Comparison of ENCODE assay signal across 22 cellular contexts in genomic region chr15:39591141-39591895, GRCh38. TPM values are rescaled to one million over a fixed set of nuclear protein-coding genes. Genes with fewer than 3 reads are reported as not detected.
DNase-seq lines count a peak whose midpoint lies in the region; ATAC-seq, FAIRE-seq and TF ChIP-seq lines count a peak whose summit lies in the region.
"Had no signal": no experiment of that assay in that cellular context is flagged by ENCODE, and none has a peak within 500 bp of the region (broad histone marks: within the 10 kb centered on the region; RNA-seq: fewer than 3 reads in every experiment).

No MANE protein-coding gene starts in this region.

- H3K9ac ChIP-seq in IMR-90 (ENCODE audit: low read depth, low read length), result no peak overlapping the region
- no peak overlapping the region for H3K9ac ChIP-seq in keratinocyte (ENCODE audit: control insufficient read depth, extremely low read depth, insufficient read depth, low read length)

- CTCF ChIA-PET in AG04450 (lab: Charles Lee) (interaction anchor here (0.6 to 1.0 kb wide), 2 partner anchors 165 to 314 kb away, joined by 4 to 6 read pairs; no protein-coding TSS in a partner anchor), IMR-90 (lab: Yijun Ruan, JAX) (no interaction called here)

- H3K27me3 ChIP-seq in AG04450 (ENCODE audit: control insufficient read depth, insufficient read depth, low read length) (no peaks in the 10 kb centered on the region), IMR-90 (ENCODE audit: control insufficient read depth, insufficient read depth, low read length) (no peaks in the 10 kb centered on the region), keratinocyte (ENCODE audit: control insufficient read depth, extremely low read depth, insufficient read depth, low read length) (no peaks in the 10 kb centered on the region)
- H3K27me3 ChIP-seq: brain microvascular endothelial cell, right atrium auricular region, upper lobe of right lung had no signal

- DNase-seq in AG04450 (ENCODE audit: low read depth, low spot score) (no peak), IMR-90 (peak; percentile 41), dermis blood vessel endothelial cell (peak; percentile 65), keratinocyte (ENCODE audit: low read depth, low spot score) (peak; percentile 36), KG1 (lab: John Stamatoyannopoulos, UW) (no peak), frontal cortex (ENCODE audit: low spot score in 2 of 2) (no peak)
- DNase-seq in activated T-cell treated with anti-CD3 and anti-CD28 coated beads, Interleukin-2, amount 50 U/mL, for 24 hours, result no peak
- DNase-seq: activated CD8-positive, alpha-beta T cell treated with anti-CD3 and anti-CD28 coated beads, Interleukin-2, amount 10 ng/mL, durations not matched to agents 7 days and 5 days; activated T-cell treated with anti-CD3 and anti-CD28 coated beads, Interleukin-2, amount 50 U/mL, for 72 hours; brain microvascular endothelial cell; DMS79 treated with DMSO at 0.1 percent for 48 hours; HCEC 1CT; mucosa of descending colon; NCI-H1048; NCI-H2081; NCI-H510A; Right ventricle myocardium superior; stimulated activated naive CD4-positive, alpha-beta T cell treated with Interleukin-2 at 50 U/mL for 16 hours; upper lobe of right lung had no signal

- intact Hi-C loops in IMR-90 (cut with micrococcal nuclease), result no loop called here

- no peaks in the 10 kb centered on the region for H3K27me3 Mint-ChIP-seq in activated T-cell treated with anti-CD3 and anti-CD28 coated beads, Interleukin-2, amount 50 U/mL, for 24 hours

- H4K5ac ChIP-seq in IMR-90 (ENCODE audit: low read depth, low read length), result no peak overlapping the region

- H3K36me3 ChIP-seq in IMR-90 (ENCODE audit: control insufficient read depth, insufficient read depth, low read length), result peaks cover 76% of the 10 kb centered on the region
- peaks cover 48 to 75% of the 10 kb centered on the region in 2 experiments for H3K36me3 ChIP-seq in keratinocyte (ENCODE audit: control insufficient read depth in 2 of 2, extremely low read depth in 1 of 2, insufficient read depth in 2 of 2, low read length in 2 of 2)

- peak overlapping the region; percentile 42 for H3K27ac ChIP-seq in AG04450 (ENCODE audit: low read depth, low read length)
- no peak overlapping the region for H3K27ac ChIP-seq in IMR-90 (ENCODE audit: insufficient read depth, low read length)
- H3K27ac ChIP-seq in keratinocyte (ENCODE audit: control insufficient read depth, insufficient read depth, low read length), result no peak overlapping the region
- H3K27ac ChIP-seq: brain microvascular endothelial cell, right atrium auricular region, upper lobe of right lung had no signal

- no peaks in the 10 kb centered on the region for H3K79me2 ChIP-seq in keratinocyte (ENCODE audit: control insufficient read depth, insufficient read depth, low read length)

- TF ChIP-seq CTCF in AG04450 (IDR thresholded peaks at IDR 0.05; ENCODE audit: low read depth, low read length) (no peak), IMR-90 (conservative IDR thresholded peaks at IDR 0.05; ENCODE audit: low read depth, low read length) (no peak), keratinocyte (optimal IDR thresholded peaks at IDR 0.05 in 1 of 3, IDR thresholded peaks at IDR 0.05 in 1 of 3, conservative IDR thresholded peaks at IDR 0.05 in 1 of 3; ENCODE audit: extremely low read depth in 1 of 3, insufficient read depth in 2 of 3, low read length in 3 of 3) (no peak)

- ATAC-seq in IMR-90 (ENCODE audit: low read depth) (no peak), GM21717 (IDR thresholded peaks at IDR 0.05; ENCODE audit: unreplicated experiment) (no peak)
- ATAC-seq: activated CD8-positive, alpha-beta T cell treated with anti-CD3 and anti-CD28 coated beads, Interleukin-2, amount 10 ng/mL, durations not matched to agents 7 days and 5 days; activated naive CD4-positive, alpha-beta T cell treated with anti-CD3 and anti-CD28 coated beads, Interleukin-2, amount 50 U/mL, for 72 hours; activated T-cell treated with anti-CD3 and anti-CD28 coated beads, Interleukin-2, amount 50 U/mL, for 72 hours; mucosa of descending colon; upper lobe of right lung had no signal

- H3K27ac Mint-ChIP-seq in activated T-cell treated with anti-CD3 and anti-CD28 coated beads, Interleukin-2, amount 50 U/mL, for 24 hours, result no peak overlapping the region
- H3K27ac Mint-ChIP-seq: activated CD8-positive, alpha-beta T cell treated with anti-CD3 and anti-CD28 coated beads, Interleukin-2, amount 10 ng/mL, durations not matched to agents 7 days and 5 days; activated naive CD4-positive, alpha-beta T cell treated with anti-CD3 and anti-CD28 coated beads, Interleukin-2, amount 50 U/mL, for 72 hours; activated T-cell treated with anti-CD3 and anti-CD28 coated beads, Interleukin-2, amount 50 U/mL, for 72 hours had no signal

- H3K9me3 ChIP-seq in AG04450 (ENCODE audit: control insufficient read depth, insufficient read depth, low read length), result no peaks in the 10 kb centered on the region
- H3K9me3 ChIP-seq in IMR-90 (ENCODE audit: control insufficient read depth, insufficient read depth, low read length), result no peaks in the 10 kb centered on the region
- no peaks in the 10 kb centered on the region for H3K9me3 ChIP-seq in keratinocyte (ENCODE audit: control insufficient read depth, low read depth, low read length)
- H3K9me3 ChIP-seq: mucosa of descending colon, right atrium auricular region, upper lobe of right lung had no signal

- no peak overlapping the region for H2BK15ac ChIP-seq in IMR-90 (ENCODE audit: low read depth, low read length)

- H4K8ac ChIP-seq in IMR-90 (ENCODE audit: low read depth in 2 of 2, low read length in 2 of 2), result no peak overlapping the region

- H3K9me1 ChIP-seq in IMR-90 (ENCODE audit: insufficient read depth, low read length), result peaks cover 16% of the 10 kb centered on the region
- H3K9me1 ChIP-seq in keratinocyte (ENCODE audit: control insufficient read depth, extremely low read depth, insufficient read depth, low read length), result no peaks in the 10 kb centered on the region

- no peak overlapping the region for H3K4ac ChIP-seq in IMR-90 (ENCODE audit: low read depth, low read length)

- no peak overlapping the region for H2AK5ac ChIP-seq in IMR-90 (ENCODE audit: low read depth, low read length)

- H3K4me3 ChIP-seq in AG04450 (ENCODE audit: low read depth, low read length) (no peak overlapping the region; the same call in 1 of the 2 replicates), IMR-90 (ENCODE audit: insufficient read depth, low read depth, low read length) (no peak overlapping the region), keratinocyte (ENCODE audit: control insufficient read depth in 2 of 3, extremely low read depth in 1 of 3, insufficient read depth in 2 of 3, low read depth in 1 of 3, low read length in 3 of 3) (no peak overlapping the region)
- H3K4me3 ChIP-seq: mucosa of descending colon, right atrium auricular region, upper lobe of right lung had no signal

- TF ChIP-seq RAD21 in IMR-90 (IDR thresholded peaks at IDR 0.05; ENCODE audit: low read length), result no peak

- H3K36me3 Mint-ChIP-seq in activated T-cell treated with anti-CD3 and anti-CD28 coated beads, Interleukin-2, amount 50 U/mL, for 24 hours (ENCODE audit: low read depth), result no peaks in the 10 kb centered on the region
- H3K36me3 Mint-ChIP-seq: activated naive CD4-positive, alpha-beta T cell treated with anti-CD3 and anti-CD28 coated beads, Interleukin-2, amount 50 U/mL, for 72 hours had no signal

- no TSS peak for BruUV-seq in IMR-90 (replicated peaks; lab: Mats Ljungman, UMichigan)

- H3K4me2 ChIP-seq in IMR-90 (ENCODE audit: low read depth, low read length), result no peak overlapping the region; the same call in 1 of the 2 replicates
- no peak overlapping the region for H3K4me2 ChIP-seq in keratinocyte (ENCODE audit: control insufficient read depth, extremely low read depth, insufficient read depth, low read depth, low read length)

- FAIRE-seq in keratinocyte (lab: Jason Lieb, UNC) (peak; percentile 78), frontal cortex (lab: Jason Lieb, UNC) (no peak)

- peak overlapping the region; percentile 11 for H2AK9ac ChIP-seq in IMR-90 (replicated peaks; ENCODE audit: low read depth, low read length, poor library complexity)

- no peaks in the 10 kb centered on the region for H3K9me3 Mint-ChIP-seq in activated T-cell treated with anti-CD3 and anti-CD28 coated beads, Interleukin-2, amount 50 U/mL, for 24 hours
- H3K9me3 Mint-ChIP-seq: activated naive CD4-positive, alpha-beta T cell treated with anti-CD3 and anti-CD28 coated beads, Interleukin-2, amount 50 U/mL, for 72 hours; activated T-cell treated with anti-CD3 and anti-CD28 coated beads, Interleukin-2, amount 50 U/mL, for 72 hours had no signal

- 0 out of 2 replicates have a peak overlapping the region, but pooled peaks have one; percentile 19 for H3K14ac ChIP-seq in IMR-90 (replicated peaks; ENCODE audit: low read depth, low read length)

- no peak overlapping the region for H2BK5ac ChIP-seq in IMR-90 (ENCODE audit: low read depth, low read length, poor library complexity, severe bottlenecking)

- H4K20me1 ChIP-seq in IMR-90 (ENCODE audit: insufficient read depth, low read length), result peaks cover 99% of the 10 kb centered on the region
- peaks cover 73% of the 10 kb centered on the region for H4K20me1 ChIP-seq in keratinocyte (ENCODE audit: control insufficient read depth, extremely low read depth, insufficient read depth, low read length)

- H4K91ac ChIP-seq in IMR-90 (ENCODE audit: insufficient read depth, low read depth, low read length), result no peak overlapping the region

- peak overlapping the region; percentile 0 for H3K23ac ChIP-seq in IMR-90 (ENCODE audit: low read depth, low read length)

- H2AFZ ChIP-seq in IMR-90 (replicated peaks; ENCODE audit: low read length, poor library complexity) (peak overlapping the region; percentile 15), keratinocyte (ENCODE audit: control insufficient read depth, low read length) (no peak overlapping the region)

- peaks cover 7% of the 10 kb centered on the region for H3K4me1 Mint-ChIP-seq in activated T-cell treated with anti-CD3 and anti-CD28 coated beads, Interleukin-2, amount 50 U/mL, for 24 hours (ENCODE audit: low read depth)

- peak; percentile 71; the same call in 1 of the 2 replicates for TF ChIP-seq POLR2A in IMR-90 (IDR thresholded peaks at IDR 0.05; ENCODE audit: low read depth, low read length)

- peaks cover 0 to 75% of the 10 kb centered on the region in 2 experiments; a peak in 2 of 4 replicates for H3K79me1 ChIP-seq in IMR-90 (ENCODE audit: low read depth in 1 of 2, low read length in 2 of 2)

- H3K18ac ChIP-seq in IMR-90 (ENCODE audit: low read depth, low read length), result no peak overlapping the region

- H3K4me1 ChIP-seq in IMR-90 (ENCODE audit: control insufficient read depth, insufficient read depth, low read length) (no peaks in the 10 kb centered on the region; the same call in 1 of the 2 replicates), keratinocyte (ENCODE audit: control insufficient read depth, extremely low read depth, insufficient read depth, low read length) (no peaks in the 10 kb centered on the region)

- H2BK20ac ChIP-seq in IMR-90 (ENCODE audit: low read depth, low read length), result no peak overlapping the region

- H3K56ac ChIP-seq in IMR-90 (ENCODE audit: extremely low read depth, insufficient read depth, low read length), result no peak overlapping the region

- in situ Hi-C loops in IMR-90 (cut with MboI; ENCODE audit: low sequenced_read_pairs), result no loop called here

- no peak overlapping the region for H3K4me3 Mint-ChIP-seq in activated T-cell treated with anti-CD3 and anti-CD28 coated beads, Interleukin-2, amount 50 U/mL, for 24 hours
- H3K4me3 Mint-ChIP-seq: activated CD8-positive, alpha-beta T cell treated with anti-CD3 and anti-CD28 coated beads, Interleukin-2, amount 10 ng/mL, durations not matched to agents 7 days and 5 days; activated T-cell treated with anti-CD3 and anti-CD28 coated beads, Interleukin-2, amount 50 U/mL, for 72 hours had no signal

- no peak overlapping the region for H2BK120ac ChIP-seq in IMR-90 (ENCODE audit: low read depth, low read length)

- POLR2A ChIA-PET in AG04450 (lab: Yijun Ruan, JAX) (interaction anchor here (0.6 to 3.2 kb wide), 2 partner anchors 10 to 178 kb away, joined by 4 to 27 read pairs; partner anchors contain the start of gene THBS1), IMR-90 (lab: Charles Lee; ENCODE audit: unreplicated experiment) (interaction anchor here (0.9 kb wide), 1 partner anchor 8 kb away, joined by 4 read pairs; no protein-coding TSS in a partner anchor)

- WGBS in IMR-90 (ENCODE audit: extremely low coverage in 2 of 2, insufficient read length in 1 of 2), 2 experiments, result 80% methylated on average over 1 of the region's 11 CpGs; no CpG with 5 or more reads in 1 of the 2 experiments

- dilution Hi-C loops in IMR-90 (cut with HindIII; ENCODE audit: low sequenced_read_pairs, unreplicated experiment), result no loop called here
- dilution Hi-C loops in keratinocyte (cut with MboI; ENCODE audit: extremely low pct_ligation_motif_present, low sequenced_read_pairs), result no loop called here

RNA-seq across cellular contexts. Expression of gene THBS1, which starts 10.4 kb away (rescaled TPM):
- polyA plus RNA-seq in AG04450 (2011; rRNA removed), result 686 and 1,024 TPM in 2 replicates
- 4,780 and 6,626 TPM in 2 replicates for polyA minus RNA-seq in AG04450 (2011; rRNA and poly(A)+ RNA removed)
- total RNA-seq in IMR-90 (2012; rRNA removed), result 3,217 and 4,071 TPM in 2 replicates
- 1,562 and 1,711 TPM in 2 replicates for polyA plus RNA-seq in IMR-90 (2012; rRNA removed)
- polyA plus RNA-seq in IMR-90 (2012; cell fraction: cytosol; rRNA removed), result 567 and 904 TPM in 2 replicates
- 2,496 and 5,799 TPM in 2 replicates for polyA plus RNA-seq in IMR-90 (2012; cell fraction: nucleus; rRNA removed; ENCODE audit: low replicate concordance)
- total RNA-seq in dermis blood vessel endothelial cell, result 7,970 and 9,720 TPM in 2 replicates
- polyA plus RNA-seq in keratinocyte, result 585 to 1,976 TPM (median 789 TPM) in 3 replicates
- 224 TPM for polyA plus RNA-seq in keratinocyte (2011; ENCODE audit: low read depth)
- polyA plus RNA-seq in keratinocyte (2011; cell fraction: cytosol; rRNA removed), result 250 and 267 TPM in 2 replicates
- polyA plus RNA-seq in keratinocyte (2011; cell fraction: nucleus; rRNA removed), result 2,729 and 2,799 TPM in 2 replicates
- polyA plus RNA-seq in keratinocyte (2012; ENCODE audit: low replicate concordance), result 152 and 2,223 TPM in 2 replicates
- 2,799 to 14,102 TPM (median 5,100 TPM) in 3 replicates for polyA minus RNA-seq in keratinocyte
- polyA minus RNA-seq in keratinocyte (2011; cell fraction: cytosol; rRNA and poly(A)+ RNA removed), result 2,733 TPM
- 7,793 and 10,292 TPM in 2 replicates for polyA minus RNA-seq in keratinocyte (2011; cell fraction: nucleus; rRNA and poly(A)+ RNA removed)
- total RNA-seq in frontal cortex, result 57.1 TPM

Comparison
In these comparisons a context has a peak if more than half of its experiments do, and no peak if none do; other contexts are left out.
1. DNase-seq: peak in IMR-90 (single experiment), dermis blood vessel endothelial cell (single experiment) and keratinocyte (single experiment); none in AG04450 (single experiment), KG1 (single experiment), frontal cortex (0 of 2) and activated T-cell treated with anti-CD3 and anti-CD28 coated beads, Interleukin-2, amount 50 U/mL, for 24 hours (single experiment).
2. RNA of gene THBS1, which starts 10.4 kb away (total RNA-seq): 7,970 to 9,720 TPM in dermis blood vessel endothelial cell and 3,217 to 4,071 TPM in IMR-90; 57.1 TPM in frontal cortex (single experiment); every median in the first group is over 10 times any median in the second.